In genomic region chr13:46022476-46022875, GRCh38 we compare ENCODE assay signal across 18 cellular contexts. TPM values are rescaled to one million over a fixed set of nuclear protein-coding genes. Genes with fewer than 3 reads are reported as not detected.
DNase-seq lines count a peak whose midpoint lies in the region; ATAC-seq and TF ChIP-seq lines count a peak whose summit lies in the region.
"Had no signal": no experiment of that assay in that cellular context is flagged by ENCODE, and none has a peak within 500 bp of the region (broad histone marks: within the 10 kb centered on the region; RNA-seq: fewer than 3 reads in every experiment).

No MANE protein-coding gene starts in this region.

- H3K4me1 ChIP-seq in A673 (ENCODE audit: insufficient read depth, low read length, poor library complexity, severe bottlenecking), result peaks cover 96% of the 10 kb centered on the region
- H3K4me1 ChIP-seq in vagina, result no peaks in the 10 kb centered on the region
- H3K4me1 ChIP-seq in CD8-positive, alpha-beta T cell (ENCODE audit: insufficient read depth, low read length), result no peaks in the 10 kb centered on the region

- H3K4me3 Mint-ChIP-seq in CD8-positive, alpha-beta T cell, result no peak overlapping the region
- H3K4me3 Mint-ChIP-seq: B cell; CD4-positive, alpha-beta memory T cell; IgD-negative memory B cell had no signal

- H3K27me3 Mint-ChIP-seq in CD8-positive, alpha-beta T cell (ENCODE audit: low read depth), result no peaks in the 10 kb centered on the region
- H3K27me3 Mint-ChIP-seq: B cell; CD4-positive, alpha-beta memory T cell; IgD-negative memory B cell had no signal

- no peak for TF ChIP-seq POLR2A in vagina (IDR thresholded peaks at IDR 0.05)

- no peak overlapping the region for H3K9ac ChIP-seq in SK-N-MC (ENCODE audit: insufficient read length)

- H3K36me3 Mint-ChIP-seq in CD8-positive, alpha-beta T cell, result peaks cover 54% of the 10 kb centered on the region
- H3K36me3 Mint-ChIP-seq: IgD-negative memory B cell had no signal

- peaks cover 92% of the 10 kb centered on the region for H3K36me3 ChIP-seq in A673 (ENCODE audit: insufficient read depth, low read length, poor library complexity, severe bottlenecking)
- H3K36me3 ChIP-seq in SK-N-MC (ENCODE audit: insufficient read depth, low read length), result peaks cover 70% of the 10 kb centered on the region
- H3K36me3 ChIP-seq in vagina, result peaks cover 0 to 17% of the 10 kb centered on the region in 2 donors
- no peaks in the 10 kb centered on the region for H3K36me3 ChIP-seq in CD8-positive, alpha-beta T cell (ENCODE audit: insufficient read depth, low read length)

- H3K9me3 ChIP-seq in A673 (ENCODE audit: low read depth, low read length, poor library complexity, severe bottlenecking) (no peaks in the 10 kb centered on the region), SK-N-MC (ENCODE audit: low read depth, low read length) (no peaks in the 10 kb centered on the region), vagina (no peaks in the 10 kb centered on the region)
- H3K9me3 ChIP-seq in CD8-positive, alpha-beta T cell (ENCODE audit: low read length), result no peaks in the 10 kb centered on the region

- H3K4me1 Mint-ChIP-seq in CD8-positive, alpha-beta T cell (ENCODE audit: low read depth), result peaks cover 7% of the 10 kb centered on the region
- H3K4me1 Mint-ChIP-seq: B cell had no signal

- no peak for ATAC-seq in HG03457 (IDR thresholded peaks at IDR 0.05; ENCODE audit: unreplicated experiment)
- ATAC-seq in CD8-positive, alpha-beta T cell, result no peak
- ATAC-seq: HCT116 had no signal

- H3K27me3 ChIP-seq in A673 (replicated peaks; ENCODE audit: insufficient read depth, low read depth, low read length, poor library complexity), result no peaks in the 10 kb centered on the region
- no peaks in the 10 kb centered on the region for H3K27me3 ChIP-seq in vagina
- H3K27me3 ChIP-seq in CD8-positive, alpha-beta T cell (ENCODE audit: insufficient read depth, low read length), result no peaks in the 10 kb centered on the region

- CTCF ChIA-PET in A673 (lab: Charles Lee), result no interaction called here
- CTCF ChIA-PET in CD8-positive, alpha-beta T cell (lab: Charles Lee), result no interaction called here

- no peak overlapping the region for H3K27ac Mint-ChIP-seq in CD8-positive, alpha-beta T cell
- H3K27ac Mint-ChIP-seq: B cell, IgD-negative memory B cell had no signal

- intact Hi-C loops in A673 (cut with micrococcal nuclease; ENCODE audit: unreplicated experiment), result no loop called here
- intact Hi-C loops in vagina (cut with DNase I), result no loop called here
- intact Hi-C loops in CD8-positive, alpha-beta T cell (cut with DNase I, micrococcal nuclease), result no loop called here
- intact Hi-C loops in head of caudate nucleus (cut with DNase I), result no loop called here

- H3K4me3 ChIP-seq in A673 (ENCODE audit: low read depth, low read length, poor library complexity, severe bottlenecking) (no peak overlapping the region), SK-N-MC (no peak overlapping the region), vagina (no peak overlapping the region)
- H3K4me3 ChIP-seq in CD8-positive, alpha-beta T cell (ENCODE audit: low read depth, low read length), result no peak overlapping the region

- BruUV-seq in A673 (replicated peaks; lab: Mats Ljungman, UMichigan), result no TSS peak

- no peak for TF ChIP-seq CTCF in A673 (conservative IDR thresholded peaks at IDR 0.05; ENCODE audit: low read depth, low read length)
- no peak for TF ChIP-seq CTCF in vagina (IDR thresholded peaks at IDR 0.05)
- TF ChIP-seq CTCF in CD8-positive, alpha-beta T cell (IDR thresholded peaks at IDR 0.05), result no peak

- POLR2A ChIA-PET in A673 (lab: Charles Lee; ENCODE audit: low non-redundant PET), result no interaction called here
- POLR2A ChIA-PET in CD8-positive, alpha-beta T cell (lab: Charles Lee), result no interaction called here

- H3K9me3 Mint-ChIP-seq in CD8-positive, alpha-beta T cell, result no peaks in the 10 kb centered on the region
- H3K9me3 Mint-ChIP-seq: CD4-positive, alpha-beta memory T cell; IgD-negative memory B cell had no signal

- H3K27ac ChIP-seq in A673 (ENCODE audit: low read depth, low read length, poor library complexity, severe bottlenecking), result peak overlapping the region; percentile 53
- H3K27ac ChIP-seq in SK-N-MC, result peak overlapping the region; percentile 57
- H3K27ac ChIP-seq in vagina, result no peak overlapping the region
- H3K27ac ChIP-seq in CD8-positive, alpha-beta T cell (ENCODE audit: low read depth, low read length), result no peak overlapping the region
- H3K27ac ChIP-seq: 22Rv1, C4-2B had no signal

- DNase-seq in A673 (ENCODE audit: low spot score) (no peak), GM03348 (ENCODE audit: low spot score) (peak; percentile 20), SK-N-MC (ENCODE audit: low read depth, low spot score) (no peak), fibroblast of peridontal ligament (ENCODE audit: extremely low read depth) (peak; percentile 53), vagina (ENCODE audit: extremely low spot score in 2 of 2) (no peak), head of caudate nucleus (no peak)
- no peak for DNase-seq in CD8-positive, alpha-beta T cell
- DNase-seq: CD4-positive, alpha-beta memory T cell; COR-L47; DMS153; DMS79 treated with DMSO at 0.1 percent for 48 hours; GDM1 had no signal

RNA-seq across cellular contexts. Expression of gene ZC3H13, which starts 30.1 kb away (rescaled TPM):
- total RNA-seq in A673 (2021), result 373 and 378 TPM in 2 replicates
- total RNA-seq in vagina, result 30.2 TPM
- total RNA-seq in CD8-positive, alpha-beta T cell, result 10 to 100 TPM; 50.7 to 54.2 TPM

Comparison
In these comparisons a context has a peak if more than half of its experiments do, and no peak if none do; other contexts are left out.
1. DNase-seq: peak in GM03348 (single experiment) and fibroblast of peridontal ligament (single experiment); none in A673 (single experiment), SK-N-MC (single experiment), vagina (0 of 2), CD8-positive, alpha-beta T cell (0 of 7) and head of caudate nucleus (0 of 42).
2. H3K27ac ChIP-seq: peak in A673 (single experiment) and SK-N-MC (single experiment); none in vagina (single experiment) and CD8-positive, alpha-beta T cell (single experiment).